Comparison of ENCODE assay signal across 13 cellular contexts in genomic region chrX:74509989-74510388, GRCh38.
"Had no signal": no experiment of that assay in that cellular context is flagged by ENCODE, and none has a peak within 500 bp of the region (broad histone marks: within the 10 kb centered on the region; RNA-seq: fewer than 3 reads in every experiment).

No MANE protein-coding gene starts in this region.

- ATAC-seq: pancreas; stimulated activated memory B cell treated with anti-CD40 and anti-IgM and Interleukin-4, amounts not matched to agents 10 μg/mL and 1 μg/mL and 100 μg/mL, for 72 hours had no signal

- H3K4me3 ChIP-seq: cardiac muscle cell, hepatocyte, left ventricle myocardium inferior, pancreas, uterus had no signal

- H3K36me3 ChIP-seq: cardiac muscle cell, left ventricle myocardium inferior, pancreas, uterus had no signal

- H3K9me3 ChIP-seq: left ventricle myocardium inferior, pancreas, uterus had no signal

- H3K27me3 ChIP-seq: cardiac muscle cell, hepatocyte, pancreas, uterus had no signal

- H3K27ac ChIP-seq: cardiac muscle cell, hepatocyte, left ventricle myocardium inferior, pancreas, uterus had no signal

- DNase-seq: activated CD4-positive, alpha-beta T cell treated with anti-CD3 and anti-CD28 coated beads, Interleukin-2, amount 50 U/mL, for 4 hours; activated CD4-positive, CD25-positive, alpha-beta regulatory T cell treated with anti-CD3 and anti-CD28 coated beads, Interleukin-2, amount 50 U/mL, for 72 hours; activated naive CD4-positive, alpha-beta T cell treated with anti-CD3 and anti-CD28 coated beads for 36 hours; activated T-cell treated with anti-CD3 and anti-CD28 coated beads for 4 hours; left ventricle myocardium inferior; naive B cell; pancreas; stimulated activated CD4-positive, alpha-beta T cell treated with anti-CD3 and anti-CD28 coated beads, Interleukin-12 subunit alpha, Interleukin-12 subunit beta, amount 100 ng/mL, for 4 hours; T1000; uterus had no signal

- H3K4me1 ChIP-seq: left ventricle myocardium inferior, pancreas, uterus had no signal
